27 cellular contexts compared by ENCODE assay signal in genomic region chr2:65671670-65672069, GRCh38.
DNase-seq lines count a peak whose midpoint lies in the region; ATAC-seq, FAIRE-seq and TF ChIP-seq lines count a peak whose summit lies in the region.
"Had no signal": no experiment of that assay in that cellular context is flagged by ENCODE, and none has a peak within 500 bp of the region (broad histone marks: within the 10 kb centered on the region; RNA-seq: fewer than 3 reads in every experiment).

No MANE protein-coding gene starts in this region.

- POLR2A ChIA-PET in HepG2 (lab: Yijun Ruan, JAX), result no interaction called here
- POLR2A ChIA-PET in PC-9 (lab: Charles Lee; ENCODE audit: unreplicated experiment), result no interaction called here

- H3K4me1 ChIP-seq in HepG2 (ENCODE audit: insufficient read depth, low read length) (no peaks in the 10 kb centered on the region), right lobe of liver (no peaks in the 10 kb centered on the region), PC-9 (replicated peaks; ENCODE audit: insufficient read depth) (no peaks in the 10 kb centered on the region)

- H3K4me3 ChIP-seq in HepG2 (replicated peaks in 1 of 3; ENCODE audit: insufficient read depth in 1 of 3, low read depth in 2 of 3, low read length in 3 of 3), result no peak overlapping the region
- no peak overlapping the region for H3K4me3 ChIP-seq in right lobe of liver
- no peak overlapping the region for H3K4me3 ChIP-seq in WERI-Rb-1 (ENCODE audit: low read depth, low read length)
- no peak overlapping the region for H3K4me3 ChIP-seq in PC-9
- H3K4me3 ChIP-seq: BLaER1 treated with 17β-estradiol and CSF1 and Interleukin-3, amounts not matched to agents 10 nM and 100 nM had no signal

- H3K27ac ChIP-seq in HepG2 (ENCODE audit: extremely low read length, insufficient read depth, low read length) (no peak overlapping the region), right lobe of liver (no peak overlapping the region), WERI-Rb-1 (no peak overlapping the region), PC-9 (no peak overlapping the region)
- H3K27ac ChIP-seq: BLaER1 treated with 17β-estradiol and CSF1 and Interleukin-3, amounts not matched to agents 10 nM and 100 nM; KMS-11 had no signal

- DNase-seq in HepG2 (ENCODE audit: low spot score) (no peak), right lobe of liver (no peak), NCI-H524 treated with DMSO at 0.1 percent for 48 hours (lab: John Stamatoyannopoulos, UW) (peak; percentile 54), WERI-Rb-1 (peak; percentile 26), OCI-M1 (lab: John Stamatoyannopoulos, UW) (no peak), HPDE6-E6E7 (ENCODE audit: extremely low spot score) (no peak), PC-9 (no peak)
- DNase-seq: 8988T; CD8-positive, alpha-beta T cell; DMS153; GF-D8; HFFc6; IMR-90; NCI-H1092 treated with DMSO at 0.1 percent for 48 hours; NCI-H1436 treated with DMSO at 0.1 percent for 48 hours; NCI-H1930; NCI-H2227 treated with DMSO at 0.1 percent for 48 hours; NCI-H510A; NCI-H774; SIG-M5; SK-N-SH had no signal

- H3K27me3 ChIP-seq in HepG2 (ENCODE audit: control insufficient read depth in 1 of 2, insufficient read depth in 2 of 2, low read length in 2 of 2), result no peaks in the 10 kb centered on the region
- no peaks in the 10 kb centered on the region for H3K27me3 ChIP-seq in right lobe of liver
- H3K27me3 ChIP-seq in WERI-Rb-1 (ENCODE audit: insufficient read depth, low read depth, severe bottlenecking), result peaks cover 29% of the 10 kb centered on the region
- peaks cover 7% of the 10 kb centered on the region; the same call in 1 of the 2 replicates for H3K27me3 ChIP-seq in PC-9 (ENCODE audit: insufficient read depth, low read depth)
- H3K27me3 ChIP-seq: BLaER1 treated with 17β-estradiol and CSF1 and Interleukin-3, amounts not matched to agents 10 nM and 100 nM had no signal

- H2AFZ ChIP-seq in HepG2 (ENCODE audit: low read length) (no peak overlapping the region), PC-9 (no peak overlapping the region)

- H3K36me3 ChIP-seq in HepG2 (replicated peaks in 1 of 2; ENCODE audit: control insufficient read depth in 1 of 2, insufficient read depth in 2 of 2, low read length in 2 of 2) (no peaks in the 10 kb centered on the region), right lobe of liver (no peaks in the 10 kb centered on the region), WERI-Rb-1 (no peaks in the 10 kb centered on the region), PC-9 (ENCODE audit: low read depth) (no peaks in the 10 kb centered on the region)
- H3K36me3 ChIP-seq: BLaER1 treated with 17β-estradiol and CSF1 and Interleukin-3, amounts not matched to agents 10 nM and 100 nM had no signal

- no peak for TF ChIP-seq RAD21 in HepG2 (CRISPR knock-in tag; IDR thresholded peaks at IDR 0.05)

- peaks cover 10% of the 10 kb centered on the region for H3K9me3 ChIP-seq in HepG2 (ENCODE audit: low read length)
- peaks cover 0 to 4% (median 0%) of the 10 kb centered on the region in 4 donors for H3K9me3 ChIP-seq in right lobe of liver
- H3K9me3 ChIP-seq in WERI-Rb-1 (ENCODE audit: severe bottlenecking), result peaks cover 31% of the 10 kb centered on the region
- peaks cover 2% of the 10 kb centered on the region; the same call in 1 of the 2 replicates for H3K9me3 ChIP-seq in PC-9 (ENCODE audit: insufficient read depth, low read depth)
- H3K9me3 ChIP-seq: SK-N-SH had no signal

- peak; percentile 31; the same call in 2 of the 3 replicates for ATAC-seq in HepG2
- no peak for ATAC-seq in right lobe of liver
- no peak for ATAC-seq in GM18873 (IDR thresholded peaks at IDR 0.05; ENCODE audit: low FRiP score, unreplicated experiment)
- ATAC-seq: CD8-positive, alpha-beta T cell; Panc1 had no signal

- TF ChIP-seq EP300 in HepG2 (IDR thresholded peaks at IDR 0.05; ENCODE audit: low read depth in 2 of 2, low read length in 2 of 2), result no peak
- TF ChIP-seq EP300 in HepG2 (CRISPR knock-in tag; IDR thresholded peaks at IDR 0.05; ENCODE audit: borderline replicate concordance), result no peak

- no peak for TF ChIP-seq CTCF in HepG2 (CRISPR knock-in tag; IDR thresholded peaks at IDR 0.05)
- TF ChIP-seq CTCF in right lobe of liver (IDR thresholded peaks at IDR 0.05), result no peak
- 0 out of 2 replicates have a peak, but pooled peaks have one; percentile 11 for TF ChIP-seq CTCF in WERI-Rb-1 (IDR thresholded peaks at IDR 0.05; ENCODE audit: low read depth, low read length)
- no peak for TF ChIP-seq CTCF in PC-9 (conservative IDR thresholded peaks at IDR 0.05)

- no peaks in the 10 kb centered on the region for H3K9me2 ChIP-seq in PC-9 (ENCODE audit: insufficient read depth)
- H3K9me2 ChIP-seq: SK-N-SH had no signal

- CTCF ChIA-PET in HepG2 (lab: Yijun Ruan, JAX; ENCODE audit: low intra/inter-chr PET ratio, low total read pairs) (interaction anchor here (0.9 kb wide), 1 partner anchor 31 kb away, joined by 3 read pairs; no protein-coding TSS in a partner anchor), PC-9 (lab: Charles Lee) (no interaction called here)

- 0% methylated on average over 1 of the region's 1 CpG for WGBS in HepG2 (ENCODE audit: low lambda C conversion rate)
- 29% methylated on average over 1 of the region's 1 CpG for WGBS in right lobe of liver (ENCODE audit: insufficient coverage, low coverage, low lambda C conversion rate, missing lambda C conversion rate)

- in situ Hi-C loops in HepG2 (cut with HindIII; ENCODE audit: extremely low pct_ligation_motif_present, low pct_unique_long_range_greater_than_20kb), result no loop called here

- no TSS peak for BruUV-seq in HepG2 (replicated peaks; lab: Mats Ljungman, UMichigan)
- BruUV-seq in PC-9 (replicated peaks; lab: Mats Ljungman, UMichigan), result no TSS peak

- intact Hi-C loops in HepG2 (cut with micrococcal nuclease; ENCODE audit: unreplicated experiment), result no loop called here
- intact Hi-C loops in right lobe of liver (cut with DNase I), result no loop called here
- intact Hi-C loops in PC-9 (cut with micrococcal nuclease; ENCODE audit: unreplicated experiment), result no loop called here

- no peak for FAIRE-seq in HepG2 (lab: Jason Lieb, UNC)
- FAIRE-seq: H54, HTR-8/SVneo had no signal

- H4K20me1 ChIP-seq in HepG2 (ENCODE audit: insufficient read depth, low read length), result no peaks in the 10 kb centered on the region
- H4K20me1 ChIP-seq in PC-9 (ENCODE audit: insufficient read depth), result no peaks in the 10 kb centered on the region
- H4K20me1 ChIP-seq: BLaER1 treated with 17β-estradiol and CSF1 and Interleukin-3, amounts not matched to agents 10 nM and 100 nM had no signal

- no peaks in the 10 kb centered on the region for H3F3A ChIP-seq in PC-9 (ENCODE audit: insufficient read depth, low read depth)

- H3K79me2 ChIP-seq in HepG2 (ENCODE audit: insufficient read depth, low read length) (no peaks in the 10 kb centered on the region), PC-9 (ENCODE audit: low read depth) (no peaks in the 10 kb centered on the region)

- H3K9ac ChIP-seq in HepG2 (ENCODE audit: insufficient read depth, low read depth, low read length), result no peak overlapping the region
- H3K9ac ChIP-seq: BLaER1 treated with 17β-estradiol and CSF1 and Interleukin-3, amounts not matched to agents 10 nM and 100 nM; KMS-11; SK-N-SH had no signal

- TF ChIP-seq POLR2A in HepG2 (IDR thresholded peaks at IDR 0.05; ENCODE audit: insufficient read depth in 1 of 2, low read depth in 2 of 2, low read length in 2 of 2) (no peak), right lobe of liver (IDR thresholded peaks at IDR 0.05) (no peak)

- H3K4me2 ChIP-seq in HepG2 (ENCODE audit: low read depth, low read length), result no peak overlapping the region
- no peak overlapping the region for H3K4me2 ChIP-seq in PC-9
- H3K4me2 ChIP-seq: BLaER1 treated with 17β-estradiol and CSF1 and Interleukin-3, amounts not matched to agents 10 nM and 100 nM; KMS-11; SK-N-SH had no signal

TF ChIP-seq in HepG2, 621 proteins besides CTCF, POLR2A, EP300 and RAD21:
- TF ChIP-seq ZNF224 (CRISPR knock-in tag; IDR thresholded peaks at IDR 0.05) (no peak), TCF12 (IDR thresholded peaks at IDR 0.05) (no peak), TCF12 (CRISPR knock-in tag; IDR thresholded peaks at IDR 0.05) (no peak), ZNF7 (CRISPR knock-in tag; IDR thresholded peaks at IDR 0.05) (no peak), BCL6 (CRISPR knock-in tag; IDR thresholded peaks at IDR 0.05) (0 out of 2 replicates have a peak, but pooled peaks have one; percentile 32)

Comparison
In these comparisons a context has a peak if more than half of its experiments do, and no peak if none do; other contexts are left out.
1. DNase-seq: peak in NCI-H524 treated with DMSO at 0.1 percent for 48 hours (single experiment) and WERI-Rb-1 (single experiment); none in HepG2 (single experiment), right lobe of liver (0 of 3), OCI-M1 (single experiment), HPDE6-E6E7 (single experiment) and PC-9 (0 of 2).